Comparison of ENCODE assay signal across 22 cellular contexts in the genomic region with DNA sequence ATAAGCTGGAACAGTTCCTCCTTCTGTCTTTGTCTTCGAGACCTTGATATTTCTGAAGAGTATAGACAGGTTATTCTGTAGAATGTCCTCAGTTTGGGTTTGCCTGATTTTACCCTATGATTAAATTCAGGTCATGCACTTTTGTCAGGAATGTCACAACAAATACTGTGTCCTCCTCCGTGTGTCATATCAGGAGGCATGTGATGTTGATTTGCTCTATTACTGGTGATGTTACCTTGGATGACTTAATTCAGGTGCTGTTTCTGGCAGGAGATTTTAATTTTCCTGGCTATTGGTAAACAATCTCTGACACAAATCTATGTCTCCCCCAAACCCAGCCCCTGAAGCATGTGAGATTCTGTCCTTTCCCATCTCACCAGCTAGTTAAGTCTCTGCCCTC. TPM values are rescaled to one million over a fixed set of nuclear protein-coding genes. Genes with fewer than 3 reads are reported as not detected.
DNase-seq lines count a peak whose midpoint lies in the region; ATAC-seq and TF ChIP-seq lines count a peak whose summit lies in the region.
"Had no signal": no experiment of that assay in that cellular context is flagged by ENCODE, and none has a peak within 500 bp of the region (broad histone marks: within the 10 kb centered on the region; RNA-seq: fewer than 3 reads in every experiment).

No MANE protein-coding gene starts in this region.

- H3K36me3 ChIP-seq in KMS-11 (ENCODE audit: insufficient read depth) = no peaks in the 10 kb centered on the region
- H3K36me3 ChIP-seq in spleen = peaks cover 0 to 43% (median 8%) of the 10 kb centered on the region in 6 donors

- H3K4me1 ChIP-seq in KMS-11 (ENCODE audit: low read depth, poor library complexity, severe bottlenecking) = peaks cover 99% of the 10 kb centered on the region
- peaks cover 0 to 56% (median 11%) of the 10 kb centered on the region in 6 donors for H3K4me1 ChIP-seq in spleen
- H3K4me1 ChIP-seq: upper lobe of left lung had no signal

- H3K9me3 Mint-ChIP-seq in activated CD8-positive, alpha-beta T cell treated with anti-CD3 and anti-CD28 coated beads for 36 hours = no peaks in the 10 kb centered on the region
- H3K9me3 Mint-ChIP-seq in activated CD8-positive, alpha-beta T cell treated with anti-CD3 and anti-CD28 coated beads, Interleukin-2, amount 10 ng/mL, durations not matched to agents 7 days and 5 days (ENCODE audit: insufficient read depth) = no peaks in the 10 kb centered on the region
- no peaks in the 10 kb centered on the region for H3K9me3 Mint-ChIP-seq in activated T-helper 17 cell treated with anti-CD3 and anti-CD28 coated beads, Interleukin-2, amount 50 U/mL, for 72 hours

- no peak for ATAC-seq in activated CD8-positive, alpha-beta T cell treated with anti-CD3 and anti-CD28 coated beads for 36 hours
- no peak for ATAC-seq in activated CD8-positive, alpha-beta T cell treated with anti-CD3 and anti-CD28 coated beads, Interleukin-2, amount 10 ng/mL, durations not matched to agents 7 days and 5 days
- ATAC-seq in activated T-helper 17 cell treated with anti-CD3 and anti-CD28 coated beads, Interleukin-2, amount 50 U/mL, for 72 hours (replicated peaks) = no peak
- ATAC-seq in GM19455 (IDR thresholded peaks at IDR 0.05; ENCODE audit: unreplicated experiment) (no peak), left lobe of liver (no peak)
- ATAC-seq: left cardiac atrium had no signal

- H3K4me1 Mint-ChIP-seq in activated CD8-positive, alpha-beta T cell treated with anti-CD3 and anti-CD28 coated beads for 36 hours (ENCODE audit: low read depth) = peaks cover 31% of the 10 kb centered on the region
- peaks cover 17% of the 10 kb centered on the region for H3K4me1 Mint-ChIP-seq in activated CD8-positive, alpha-beta T cell treated with anti-CD3 and anti-CD28 coated beads, Interleukin-2, amount 10 ng/mL, durations not matched to agents 7 days and 5 days (ENCODE audit: low read depth)
- H3K4me1 Mint-ChIP-seq in activated T-helper 17 cell treated with anti-CD3 and anti-CD28 coated beads, Interleukin-2, amount 50 U/mL, for 72 hours = peaks cover 22% of the 10 kb centered on the region

- no peak overlapping the region for H3K4me3 Mint-ChIP-seq in activated CD8-positive, alpha-beta T cell treated with anti-CD3 and anti-CD28 coated beads for 36 hours
- no peak overlapping the region for H3K4me3 Mint-ChIP-seq in activated CD8-positive, alpha-beta T cell treated with anti-CD3 and anti-CD28 coated beads, Interleukin-2, amount 10 ng/mL, durations not matched to agents 7 days and 5 days
- H3K4me3 Mint-ChIP-seq in activated T-helper 17 cell treated with anti-CD3 and anti-CD28 coated beads, Interleukin-2, amount 50 U/mL, for 72 hours = no peak overlapping the region

- intact Hi-C loops in activated CD8-positive, alpha-beta T cell treated with anti-CD3 and anti-CD28 coated beads for 36 hours (cut with micrococcal nuclease) = no loop called here
- intact Hi-C loops in spleen (cut with DNase I; ENCODE audit: low total_unique reads) = no loop called here

- peak overlapping the region; percentile 33 for H3K4me2 ChIP-seq in KMS-11

- CTCF ChIA-PET in activated CD8-positive, alpha-beta T cell treated with anti-CD3 and anti-CD28 coated beads for 36 hours (lab: Charles Lee) = no interaction called here
- CTCF ChIA-PET in activated CD8-positive, alpha-beta T cell treated with anti-CD3 and anti-CD28 coated beads, Interleukin-2, amount 10 ng/mL, durations not matched to agents 7 days and 5 days (lab: Charles Lee) = interaction anchor here (2.4 kb wide), 1 partner anchor 15 kb away, joined by 14 read pairs; no protein-coding TSS in a partner anchor

- H3K36me3 Mint-ChIP-seq in activated CD8-positive, alpha-beta T cell treated with anti-CD3 and anti-CD28 coated beads for 36 hours (ENCODE audit: low read depth) = peaks cover 14% of the 10 kb centered on the region
- peaks cover 9% of the 10 kb centered on the region for H3K36me3 Mint-ChIP-seq in activated CD8-positive, alpha-beta T cell treated with anti-CD3 and anti-CD28 coated beads, Interleukin-2, amount 10 ng/mL, durations not matched to agents 7 days and 5 days (ENCODE audit: low read depth)
- peaks cover 35% of the 10 kb centered on the region for H3K36me3 Mint-ChIP-seq in activated T-helper 17 cell treated with anti-CD3 and anti-CD28 coated beads, Interleukin-2, amount 50 U/mL, for 72 hours (ENCODE audit: low read depth)

- peak overlapping the region; percentile 49 for H3K27ac Mint-ChIP-seq in activated CD8-positive, alpha-beta T cell treated with anti-CD3 and anti-CD28 coated beads for 36 hours
- H3K27ac Mint-ChIP-seq in activated CD8-positive, alpha-beta T cell treated with anti-CD3 and anti-CD28 coated beads, Interleukin-2, amount 10 ng/mL, durations not matched to agents 7 days and 5 days = no peak overlapping the region
- H3K27ac Mint-ChIP-seq in activated T-helper 17 cell treated with anti-CD3 and anti-CD28 coated beads, Interleukin-2, amount 50 U/mL, for 72 hours = peak overlapping the region; percentile 87

- H3K4me3 ChIP-seq in KMS-11 (IDR thresholded peaks at IDR 0.05; ENCODE audit: insufficient read depth, low read depth, low read length) (no peak overlapping the region), spleen (no peak overlapping the region)
- H3K4me3 ChIP-seq: upper lobe of left lung had no signal

- TF ChIP-seq POLR2A in spleen (IDR thresholded peaks at IDR 0.05) = no peak

- H3K79me2 ChIP-seq in KMS-11 (ENCODE audit: insufficient read depth, low read depth) = no peaks in the 10 kb centered on the region

- no peaks in the 10 kb centered on the region for H3K27me3 ChIP-seq in KMS-11 (ENCODE audit: insufficient read depth, low read depth)
- no peaks in the 10 kb centered on the region for H3K27me3 ChIP-seq in spleen (replicated peaks in 1 of 7)
- H3K27me3 ChIP-seq: upper lobe of left lung had no signal

- no peak overlapping the region for H2AFZ ChIP-seq in KMS-11 (ENCODE audit: low read depth)

- H3K9ac ChIP-seq in KMS-11 = peak overlapping the region; percentile 43; the same call in 1 of the 2 replicates

- H4K20me1 ChIP-seq in KMS-11 (ENCODE audit: insufficient read depth) = no peaks in the 10 kb centered on the region

- H3K27ac ChIP-seq in KMS-11 = peak overlapping the region; percentile 94
- peak overlapping the region in 7 of 8 donors; percentile 27 to 87 (median 78) for H3K27ac ChIP-seq in spleen
- H3K27ac ChIP-seq: upper lobe of left lung had no signal

- no peak for TF ChIP-seq CTCF in activated CD8-positive, alpha-beta T cell treated with anti-CD3 and anti-CD28 coated beads for 36 hours (IDR thresholded peaks at IDR 0.05)
- TF ChIP-seq CTCF in KMS-11 (conservative IDR thresholded peaks at IDR 0.05; ENCODE audit: low read depth, low read length) = no peak
- no peak for TF ChIP-seq CTCF in spleen (IDR thresholded peaks at IDR 0.05 in 8 of 11, conservative IDR thresholded peaks at IDR 0.05 in 3 of 11)

- WGBS in spleen, 5 donors = 70 to 86% (median 75%) methylated on average over 2 of the region's 2 CpGs

- POLR2A ChIA-PET in activated CD8-positive, alpha-beta T cell treated with anti-CD3 and anti-CD28 coated beads for 36 hours (lab: Charles Lee) = interaction anchor here (0.6 kb wide), 1 partner anchor 1618 kb away, joined by 3 read pairs; no protein-coding TSS in a partner anchor
- POLR2A ChIA-PET in activated CD8-positive, alpha-beta T cell treated with anti-CD3 and anti-CD28 coated beads, Interleukin-2, amount 10 ng/mL, durations not matched to agents 7 days and 5 days (lab: Charles Lee) = no interaction called here

- no peaks in the 10 kb centered on the region for H3K27me3 Mint-ChIP-seq in activated CD8-positive, alpha-beta T cell treated with anti-CD3 and anti-CD28 coated beads for 36 hours
- no peaks in the 10 kb centered on the region for H3K27me3 Mint-ChIP-seq in activated CD8-positive, alpha-beta T cell treated with anti-CD3 and anti-CD28 coated beads, Interleukin-2, amount 10 ng/mL, durations not matched to agents 7 days and 5 days (ENCODE audit: low read depth)
- H3K27me3 Mint-ChIP-seq in activated T-helper 17 cell treated with anti-CD3 and anti-CD28 coated beads, Interleukin-2, amount 50 U/mL, for 72 hours = no peaks in the 10 kb centered on the region

- no peak for DNase-seq in activated CD8-positive, alpha-beta T cell treated with anti-CD3 and anti-CD28 coated beads for 36 hours
- no peak for DNase-seq in activated CD8-positive, alpha-beta T cell treated with anti-CD3 and anti-CD28 coated beads, Interleukin-2, amount 10 ng/mL, durations not matched to agents 7 days and 5 days
- DNase-seq in spleen (no peak), MV-4-11 (lab: John Stamatoyannopoulos, UW) (no peak), left lobe of liver (ENCODE audit: low spot score) (no peak)
- DNase-seq: activated CD8-positive, alpha-beta memory T cell treated with anti-CD3 and anti-CD28 coated beads, Interleukin-2, amount 50 U/mL, for 4 hours; activated naive CD4-positive, alpha-beta T cell treated with Interleukin-2 at 50 U/mL for 16 hours; AML-193; dermis blood vessel endothelial cell; IMR-90; left cardiac atrium; mesenchymal stem cell; NCI-H187 treated with DMSO at 0.1 percent for 48 hours; NCI-H748 treated with DMSO at 0.1 percent for 48 hours; nucleus accumbens; SHP77; stimulated activated CD4-positive, alpha-beta T cell treated with anti-CD3 and anti-CD28 coated beads, Interleukin-4, amount 100 ng/mL, for 24 hours had no signal

- H3K9me3 ChIP-seq in spleen = no peaks in the 10 kb centered on the region
- H3K9me3 ChIP-seq: upper lobe of left lung had no signal

RNA-seq across cellular contexts. Expression of gene CHMP4B, which starts 33.3 kb away (rescaled TPM):
- 10 to 100 TPM; 82.0 to 82.9 TPM for total RNA-seq in activated CD8-positive, alpha-beta T cell treated with anti-CD3 and anti-CD28 coated beads for 36 hours
- total RNA-seq in activated CD8-positive, alpha-beta T cell treated with anti-CD3 and anti-CD28 coated beads, Interleukin-2, amount 10 ng/mL, durations not matched to agents 7 days and 5 days = 10 to 100 TPM; 86.7 to 93.2 TPM
- 10 to 100 TPM; 57.6 to 63.5 TPM for total RNA-seq in activated T-helper 17 cell treated with anti-CD3 and anti-CD28 coated beads, Interleukin-2, amount 50 U/mL, for 72 hours
- 10 to 100 TPM; 44.9 to 79.1 (median 71.8) TPM for total RNA-seq in spleen
- polyA plus RNA-seq in spleen = 100 to 1,000 TPM in 1 of 3 donors, 10 to 100 TPM in 2; 75.0 to 118 (median 89.9) TPM
- 24.4 TPM for total RNA-seq in left lobe of liver

RNA-seq across cellular contexts. Expression of gene ZNF341, which starts 46.0 kb away (rescaled TPM):
- 1 to 10 TPM; 4.3 to 5.0 TPM for total RNA-seq in activated CD8-positive, alpha-beta T cell treated with anti-CD3 and anti-CD28 coated beads for 36 hours
- 1 to 10 TPM; 4.7 to 5.2 TPM for total RNA-seq in activated CD8-positive, alpha-beta T cell treated with anti-CD3 and anti-CD28 coated beads, Interleukin-2, amount 10 ng/mL, durations not matched to agents 7 days and 5 days
- total RNA-seq in activated T-helper 17 cell treated with anti-CD3 and anti-CD28 coated beads, Interleukin-2, amount 50 U/mL, for 72 hours = 1 to 10 TPM; 6.4 to 9.0 TPM
- total RNA-seq in spleen (1 to 10 TPM; 3.3 to 6.7 (median 4.4) TPM), left lobe of liver (1.5 TPM)
- 1 to 10 TPM; 2.3 to 5.9 (median 4.9) TPM for polyA plus RNA-seq in spleen

RNA-seq across cellular contexts. Expression of gene PXMP4, which starts 57.7 kb away (rescaled TPM):
- total RNA-seq in activated CD8-positive, alpha-beta T cell treated with anti-CD3 and anti-CD28 coated beads for 36 hours = 1 to 10 TPM; 6.9 to 7.3 TPM
- total RNA-seq in activated CD8-positive, alpha-beta T cell treated with anti-CD3 and anti-CD28 coated beads, Interleukin-2, amount 10 ng/mL, durations not matched to agents 7 days and 5 days = 10 to 100 TPM; 17.1 to 17.7 TPM
- 1 to 10 TPM; 6.7 to 8.0 TPM for total RNA-seq in activated T-helper 17 cell treated with anti-CD3 and anti-CD28 coated beads, Interleukin-2, amount 50 U/mL, for 72 hours
- 10 to 100 TPM in 1 of 7 donors, 1 to 10 TPM in 6; 6.1 to 14.4 (median 7.5) TPM for total RNA-seq in spleen
- 1 to 10 TPM; 2.1 to 3.4 (median 3.4) TPM for polyA plus RNA-seq in spleen
- total RNA-seq in left lobe of liver = 15.4 TPM
- total RNA-seq: PC-3 had no signal
